Comparison of ENCODE assay signal across 13 cellular contexts in the genomic region with DNA sequence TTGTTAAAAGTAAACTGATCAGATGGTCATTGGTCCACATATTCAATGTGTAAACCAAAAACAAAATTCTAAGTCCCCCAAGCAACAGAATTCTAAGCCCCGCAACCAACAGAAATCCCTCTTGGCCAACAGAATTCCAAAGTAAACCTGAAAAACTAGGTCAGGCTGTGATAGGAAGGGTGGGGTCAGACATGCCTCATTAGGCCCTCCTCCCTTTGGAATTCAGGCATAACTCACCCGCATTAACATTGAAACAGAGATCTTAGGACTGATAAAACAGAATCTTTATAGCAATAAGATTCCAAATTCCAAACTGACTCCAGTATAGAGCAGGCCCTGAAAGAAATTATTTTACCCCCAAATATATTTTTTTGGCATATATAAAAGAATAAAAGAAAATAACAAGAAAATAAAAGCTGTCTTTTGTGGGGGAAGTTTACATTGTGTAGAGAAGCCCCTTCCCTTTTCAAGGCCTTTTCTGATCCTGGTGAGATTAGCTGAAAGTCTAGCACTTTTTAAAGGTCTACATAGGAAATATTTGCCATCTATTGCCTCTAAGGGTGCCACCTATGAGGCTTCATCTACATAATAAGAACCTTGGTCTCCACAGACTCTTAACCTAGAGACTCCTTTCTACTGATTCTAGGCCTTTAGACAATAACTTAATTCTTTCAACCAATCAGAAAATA. TPM values are rescaled to one million over a fixed set of nuclear protein-coding genes. Genes with fewer than 3 reads are reported as not detected.
DNase-seq lines count a peak whose midpoint lies in the region; ATAC-seq, FAIRE-seq and TF ChIP-seq lines count a peak whose summit lies in the region.
"Had no signal": no experiment of that assay in that cellular context is flagged by ENCODE, and none has a peak within 500 bp of the region (broad histone marks: within the 10 kb centered on the region; RNA-seq: fewer than 3 reads in every experiment).

No MANE protein-coding gene starts in this region.

- no peak for TF ChIP-seq EP300 in A549 (IDR thresholded peaks at IDR 0.05)

- ATAC-seq in A549 (peak in 1 of 2 experiments; percentile 48; a peak in 2 of 6 replicates), GM21526 (IDR thresholded peaks at IDR 0.05; ENCODE audit: low FRiP score, unreplicated experiment) (no peak)

- H4K20me1 ChIP-seq in astrocyte (ENCODE audit: insufficient read depth, low read length) = no peaks in the 10 kb centered on the region

- no peak overlapping the region for H3K4me3 Mint-ChIP-seq in astrocyte (ENCODE audit: unreplicated experiment)
- H3K4me3 Mint-ChIP-seq in T-helper 2 cell treated with Interferon-gamma antibody and Interleukin-4, amounts not matched to agents 5 μg/mL and 100 μg/mL, for 36 hours = no peak overlapping the region
- H3K4me3 Mint-ChIP-seq: activated naive CD4-positive, alpha-beta T cell treated with anti-CD3 and anti-CD28 coated beads for 36 hours had no signal

- no peak for TF ChIP-seq RAD21 in A549 (conservative IDR thresholded peaks at IDR 0.05 in 1 of 2, IDR thresholded peaks at IDR 0.05 in 1 of 2)

- H3K36me3 Mint-ChIP-seq in astrocyte (ENCODE audit: low read depth, unreplicated experiment) = peaks cover 1% of the 10 kb centered on the region
- no peaks in the 10 kb centered on the region for H3K36me3 Mint-ChIP-seq in T-helper 2 cell treated with Interferon-gamma antibody and Interleukin-4, amounts not matched to agents 5 μg/mL and 100 μg/mL, for 36 hours (ENCODE audit: low read depth)

- peak overlapping the region in 1 of 2 experiments; percentile 17; a peak in 1 of 6 replicates for H3K27ac ChIP-seq in A549
- H3K27ac ChIP-seq in astrocyte (ENCODE audit: low read depth, low read length) = peak overlapping the region; percentile 54
- H3K27ac ChIP-seq: neutrophil had no signal

- peak overlapping the region; percentile 96 for H3K27ac Mint-ChIP-seq in astrocyte (ENCODE audit: unreplicated experiment)
- no peak overlapping the region for H3K27ac Mint-ChIP-seq in T-helper 2 cell treated with Interferon-gamma antibody and Interleukin-4, amounts not matched to agents 5 μg/mL and 100 μg/mL, for 36 hours
- H3K27ac Mint-ChIP-seq: activated naive CD4-positive, alpha-beta T cell treated with anti-CD3 and anti-CD28 coated beads for 36 hours had no signal

- no peaks in the 10 kb centered on the region for H3K9me3 ChIP-seq in A549
- H3K9me3 ChIP-seq in astrocyte (ENCODE audit: insufficient read depth, low read depth, low read length) = no peaks in the 10 kb centered on the region
- H3K9me3 ChIP-seq: neutrophil had no signal

- no peaks in the 10 kb centered on the region for H3K27me3 ChIP-seq in astrocyte (ENCODE audit: insufficient read depth, low read length)
- H3K27me3 ChIP-seq: neutrophil had no signal

- H3K4me1 ChIP-seq in A549 (peaks cover 24% of the 10 kb centered on the region; the same call in 2 of the 3 replicates), astrocyte (ENCODE audit: insufficient read depth, low read length) (peaks cover 13% of the 10 kb centered on the region)

- H3K79me2 ChIP-seq in astrocyte (ENCODE audit: insufficient read depth, low read length) = no peaks in the 10 kb centered on the region

- no peaks in the 10 kb centered on the region for H3K36me3 ChIP-seq in astrocyte (ENCODE audit: insufficient read depth, low read length)
- H3K36me3 ChIP-seq: neutrophil had no signal

- H3K4me1 Mint-ChIP-seq in astrocyte (ENCODE audit: low read depth, unreplicated experiment) = peaks cover 14% of the 10 kb centered on the region
- no peaks in the 10 kb centered on the region for H3K4me1 Mint-ChIP-seq in T-helper 2 cell treated with Interferon-gamma antibody and Interleukin-4, amounts not matched to agents 5 μg/mL and 100 μg/mL, for 36 hours (ENCODE audit: low read depth)

- no peak for TF ChIP-seq CTCF in A549 (IDR thresholded peaks at IDR 0.05)
- no peak for TF ChIP-seq CTCF in astrocyte (IDR thresholded peaks at IDR 0.05; ENCODE audit: insufficient read depth, low read depth, low read length)

- FAIRE-seq in A549 (lab: Jason Lieb, UNC) (no peak), astrocyte (lab: Jason Lieb, UNC) (no peak)

- CTCF ChIA-PET in A549 (lab: Yijun Ruan, JAX) = interaction anchor here (0.9 to 1.0 kb wide), 2 partner anchors 10 to 14 kb away, joined by 3 read pairs; no protein-coding TSS in a partner anchor

- H2AFZ ChIP-seq in astrocyte (ENCODE audit: low read depth, low read length) = no peak overlapping the region

- H3K4me3 ChIP-seq in A549 (no peak overlapping the region), astrocyte (ENCODE audit: insufficient read depth, low read depth, low read length) (no peak overlapping the region)

- H3K9me3 Mint-ChIP-seq in astrocyte (ENCODE audit: unreplicated experiment) = no peaks in the 10 kb centered on the region
- H3K9me3 Mint-ChIP-seq in T-helper 2 cell treated with Interferon-gamma antibody and Interleukin-4, amounts not matched to agents 5 μg/mL and 100 μg/mL, for 36 hours = no peaks in the 10 kb centered on the region
- H3K9me3 Mint-ChIP-seq: activated naive CD4-positive, alpha-beta T cell treated with anti-CD3 and anti-CD28 coated beads for 36 hours had no signal

- WGBS in A549 (ENCODE audit: missing lambda C conversion rate) = 52% methylated on average over 2 of the region's 2 CpGs

- POLR2A ChIA-PET in A549 (lab: Yijun Ruan, JAX) = no interaction called here

- H3K9ac ChIP-seq in astrocyte (ENCODE audit: low read length) = no peak overlapping the region

- no peak for TF ChIP-seq POLR2A in A549 (IDR thresholded peaks at IDR 0.05; ENCODE audit: low read length)

- H3K4me2 ChIP-seq in A549 (no peak overlapping the region), astrocyte (ENCODE audit: low read length) (peak overlapping the region; percentile 21)

- DNase-seq in A549 (ENCODE audit: low read depth in 1 of 2, low spot score in 1 of 2) (peak in 1 of 2 experiments; percentile 24), HS-5 (ENCODE audit: low read depth) (peak; percentile 22), astrocyte (ENCODE audit: low read depth) (peak; percentile 61), left kidney (ENCODE audit: low read depth, low spot score) (peak; percentile 60), NCI-H1092 treated with DMSO at 0.1 percent for 48 hours (lab: John Stamatoyannopoulos, UW) (no peak)
- DNase-seq in T-helper 2 cell treated with Interferon-gamma antibody and Interleukin-4, amounts not matched to agents 5 μg/mL and 100 μg/mL, for 36 hours (ENCODE audit: low spot score) = no peak
- no peak for DNase-seq in NK-92 treated with Interleukin-12 subunit alpha and Interleukin-12 subunit beta, amount 100 ng/mL, for 24 hours (lab: John Stamatoyannopoulos, UW)
- DNase-seq: activated naive CD4-positive, alpha-beta T cell treated with anti-CD3 and anti-CD28 coated beads for 36 hours; Karpas-422; left cardiac atrium had no signal

- no peaks in the 10 kb centered on the region for H3K27me3 Mint-ChIP-seq in astrocyte (ENCODE audit: low read depth, unreplicated experiment)
- H3K27me3 Mint-ChIP-seq in T-helper 2 cell treated with Interferon-gamma antibody and Interleukin-4, amounts not matched to agents 5 μg/mL and 100 μg/mL, for 36 hours (ENCODE audit: low read depth) = no peaks in the 10 kb centered on the region

TF ChIP-seq in A549, 52 proteins besides CTCF, POLR2A, EP300 and RAD21:
- TF ChIP-seq ZSCAN20 (CRISPR knock-in tag; IDR thresholded peaks at IDR 0.05) = no peak
- TF ChIP-seq GATA3 (IDR thresholded peaks at IDR 0.05; ENCODE audit: borderline replicate concordance) = peak; percentile 34; the same call in 1 of the 2 replicates

RNA-seq across cellular contexts. Expression of a gene that starts 30.5 kb away (rescaled TPM):
- polyA plus RNA-seq in A549 (2011; rRNA removed) (not detected in 2 replicates), A549 (2017; fragmentation: RNase III; extraction: RNeasy Plus Mini Kit Qiagen cat#74134 plus additional on column Dnase treatment) (not detected in 3 replicates)
- not detected in 2 replicates for polyA plus RNA-seq in A549 (2012; cell fraction: cytosol; rRNA removed)
- not detected in 2 replicates for polyA plus RNA-seq in A549 (2012; cell fraction: nucleus; rRNA removed)
- polyA minus RNA-seq in A549 (2011; rRNA and poly(A)+ RNA removed) = not detected in 2 replicates
- not detected in 2 replicates for total RNA-seq in astrocyte
- total RNA-seq: activated naive CD4-positive, alpha-beta T cell treated with anti-CD3 and anti-CD28 coated beads for 36 hours; left cardiac atrium; OCI-LY7 had no signal

Comparison
In these comparisons a context has a peak if more than half of its experiments do, and no peak if none do; other contexts are left out.
1. DNase-seq: peak in HS-5 (single experiment), astrocyte (single experiment) and left kidney (single experiment); none in T-helper 2 cell treated with Interferon-gamma antibody and Interleukin-4, amounts not matched to agents 5 μg/mL and 100 μg/mL, for 36 hours (single experiment), NCI-H1092 treated with DMSO at 0.1 percent for 48 hours (single experiment) and NK-92 treated with Interleukin-12 subunit alpha and Interleukin-12 subunit beta, amount 100 ng/mL, for 24 hours (single experiment).